19 cellular contexts compared by ENCODE assay signal in the genomic region with DNA sequence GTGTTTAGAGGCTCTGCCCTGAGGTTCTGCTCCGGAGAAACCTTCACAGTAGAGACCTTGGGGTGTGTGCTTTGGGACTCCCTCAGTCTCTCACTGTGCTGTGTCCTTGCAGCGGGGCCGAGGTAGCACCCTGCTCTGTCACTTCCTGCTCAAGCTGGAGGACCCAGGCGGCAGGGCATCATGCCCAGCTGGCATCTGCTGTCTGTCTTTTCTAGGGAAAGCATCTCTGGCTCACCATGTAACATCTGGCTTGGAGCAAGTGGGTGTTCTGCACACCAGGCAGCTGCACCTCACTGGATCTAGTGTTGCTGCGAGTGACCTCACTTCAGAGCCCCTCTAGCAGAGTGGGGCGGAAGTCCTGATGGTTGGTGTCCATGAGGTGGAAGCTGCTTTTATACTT.
"Had no signal": no experiment of that assay in that cellular context is flagged by ENCODE, and none has a peak within 500 bp of the region (broad histone marks: within the 10 kb centered on the region; RNA-seq: fewer than 3 reads in every experiment).

No MANE protein-coding gene starts in this region.

- H3K27ac Mint-ChIP-seq: activated B cell treated with CpG ODN at 0.5 μM for 24 hours; activated CD8-positive, alpha-beta T cell treated with anti-CD3 and anti-CD28 coated beads, Interleukin-2, amount 10 ng/mL, durations not matched to agents 7 days and 5 days; activated naive CD4-positive, alpha-beta T cell treated with anti-CD3 and anti-CD28 coated beads, Interleukin-2, amount 50 U/mL, for 72 hours; activated T-cell treated with anti-CD3 and anti-CD28 coated beads, Interleukin-2, amount 50 U/mL, for 72 hours; nephron progenitor cell; progenitor cell of endocrine pancreas; stimulated activated naive CD8-positive, alpha-beta T cell treated with anti-CD3 and anti-CD28 coated beads, Interleukin-15, Interleukin-2, amounts not matched to agents 100 ng/mL and 50 ng/mL, for 24 hours; type B pancreatic cell had no signal

- H3K9me3 Mint-ChIP-seq: activated B cell treated with CpG ODN at 0.5 μM for 24 hours; activated naive CD4-positive, alpha-beta T cell treated with anti-CD3 and anti-CD28 coated beads, Interleukin-2, amount 50 U/mL, for 72 hours; activated T-cell treated with anti-CD3 and anti-CD28 coated beads, Interleukin-2, amount 50 U/mL, for 72 hours; nephron progenitor cell; stimulated activated naive CD8-positive, alpha-beta T cell treated with anti-CD3 and anti-CD28 coated beads, Interleukin-15, Interleukin-2, amounts not matched to agents 100 ng/mL and 50 ng/mL, for 24 hours; type B pancreatic cell had no signal

- ATAC-seq: activated CD8-positive, alpha-beta T cell treated with anti-CD3 and anti-CD28 coated beads, Interleukin-2, amount 10 ng/mL, durations not matched to agents 7 days and 5 days; activated naive CD4-positive, alpha-beta T cell treated with anti-CD3 and anti-CD28 coated beads, Interleukin-2, amount 50 U/mL, for 72 hours; activated T-cell treated with anti-CD3 and anti-CD28 coated beads, Interleukin-2, amount 50 U/mL, for 72 hours; esophagus mucosa had no signal

- H3K4me1 ChIP-seq: colonic mucosa, suprapubic skin had no signal

- H3K9me3 ChIP-seq: colonic mucosa, suprapubic skin had no signal

- H3K36me3 Mint-ChIP-seq: activated naive CD4-positive, alpha-beta T cell treated with anti-CD3 and anti-CD28 coated beads, Interleukin-2, amount 50 U/mL, for 72 hours; type B pancreatic cell had no signal

- H3K4me3 Mint-ChIP-seq: activated B cell treated with CpG ODN at 0.5 μM for 24 hours; activated CD8-positive, alpha-beta T cell treated with anti-CD3 and anti-CD28 coated beads, Interleukin-2, amount 10 ng/mL, durations not matched to agents 7 days and 5 days; activated T-cell treated with anti-CD3 and anti-CD28 coated beads, Interleukin-2, amount 50 U/mL, for 72 hours; nephron progenitor cell; stimulated activated naive CD8-positive, alpha-beta T cell treated with anti-CD3 and anti-CD28 coated beads, Interleukin-15, Interleukin-2, amounts not matched to agents 100 ng/mL and 50 ng/mL, for 24 hours; type B pancreatic cell had no signal

- H3K36me3 ChIP-seq: colonic mucosa, suprapubic skin had no signal

- H3K4me1 Mint-ChIP-seq: activated B cell treated with CpG ODN at 0.5 μM for 24 hours had no signal

- H3K4me3 ChIP-seq: colonic mucosa, smooth muscle cell, suprapubic skin had no signal

- H3K27me3 ChIP-seq: colonic mucosa had no signal

- DNase-seq: activated B cell treated with CpG ODN at 0.5 μM for 24 hours; activated CD4-positive, alpha-beta T cell treated with anti-CD3 and anti-CD28 coated beads for 48 hours; activated CD8-positive, alpha-beta memory T cell treated with anti-CD3 and anti-CD28 coated beads, Interleukin-2, amount 50 U/mL, for 48 hours; activated CD8-positive, alpha-beta T cell treated with anti-CD3 and anti-CD28 coated beads, Interleukin-2, amount 10 ng/mL, durations not matched to agents 7 days and 5 days; activated gamma-delta T cell; activated T-cell treated with anti-CD3 and anti-CD28 coated beads, Interleukin-2, amount 50 U/mL, for 72 hours; caudate nucleus; colonic mucosa; hypothalamus; nephron progenitor cell; occipital lobe; right cardiac atrium had no signal

- H3K27ac ChIP-seq: colonic mucosa, suprapubic skin had no signal

- H3K4me2 ChIP-seq: smooth muscle cell had no signal
